22 cellular contexts compared by ENCODE assay signal in genomic region chr5:165334186-165334585, GRCh38.
A peak's percentile ranks its signal among the peaks of the same experiment; 100 is the strongest.
DNase-seq lines count a peak whose midpoint lies in the region; ATAC-seq, FAIRE-seq and TF ChIP-seq lines count a peak whose summit lies in the region.
"Had no signal": no experiment of that assay in that cellular context is flagged by ENCODE, and none has a peak within 500 bp of the region (broad histone marks: within the 10 kb centered on the region; RNA-seq: fewer than 3 reads in every experiment).

No MANE protein-coding gene starts in this region.

- no peak overlapping the region for H3K4me3 ChIP-seq in BLaER1 treated with 17β-estradiol and CSF1 and Interleukin-3, amounts not matched to agents 10 nM and 100 nM
- H3K4me3 ChIP-seq in astrocyte (ENCODE audit: insufficient read depth, low read depth, low read length) (no peak overlapping the region), keratinocyte (ENCODE audit: control insufficient read depth in 2 of 3, extremely low read depth in 1 of 3, insufficient read depth in 2 of 3, low read depth in 1 of 3, low read length in 3 of 3) (no peak overlapping the region), body of pancreas (no peak overlapping the region), OCI-LY7 (ENCODE audit: low read depth, low read length, poor library complexity, severe bottlenecking) (no peak overlapping the region)
- H3K4me3 ChIP-seq: colonic mucosa, upper lobe of right lung had no signal

- intact Hi-C loops in body of pancreas (cut with DNase I) = no loop called here
- intact Hi-C loops in OCI-LY7 (cut with micrococcal nuclease; ENCODE audit: unreplicated experiment) = no loop called here

- DNase-seq in MV-4-11 (lab: John Stamatoyannopoulos, UW) (peak; percentile 73), astrocyte (ENCODE audit: low read depth) (peak; percentile 80), keratinocyte (ENCODE audit: low read depth, low spot score) (no peak), body of pancreas (no peak), NCI-H526 treated with DMSO at 0.1 percent for 48 hours (lab: John Stamatoyannopoulos, UW) (no peak), OCI-LY7 (ENCODE audit: low spot score) (no peak)
- DNase-seq in activated effector memory CD4-positive, alpha-beta T cell treated with anti-CD3 and anti-CD28 coated beads, Interleukin-2, amount 50 U/mL, for 16 hours = no peak
- DNase-seq: activated CD4-positive, alpha-beta T cell treated with anti-CD3 and anti-CD28 coated beads, Interleukin-2, amount 10 ng/mL, durations not matched to agents 24 days and 14 days; colonic mucosa; hippocampal formation; kidney; NCI-H1436 treated with DMSO at 0.1 percent for 48 hours; NCI-H2171 treated with DMSO at 0.1 percent for 48 hours; NCI-H748 treated with DMSO at 0.1 percent for 48 hours; nephron progenitor cell; posterior cingulate gyrus; stimulated activated CD4-positive, alpha-beta T cell treated with anti-CD3 and anti-CD28 coated beads, Interleukin-4, amount 100 ng/mL, for 24 hours; upper lobe of right lung had no signal

- H3K4me1 Mint-ChIP-seq in astrocyte (ENCODE audit: low read depth, unreplicated experiment) = peaks cover 18% of the 10 kb centered on the region
- H3K4me1 Mint-ChIP-seq: activated CD4-positive, alpha-beta T cell treated with anti-CD3 and anti-CD28 coated beads, Interleukin-2, amount 10 ng/mL, durations not matched to agents 24 days and 14 days; mesothelial cell of epicardium; nephron progenitor cell had no signal

- no peaks in the 10 kb centered on the region for H3K9me3 Mint-ChIP-seq in astrocyte (ENCODE audit: unreplicated experiment)
- H3K9me3 Mint-ChIP-seq: activated CD4-positive, alpha-beta T cell treated with anti-CD3 and anti-CD28 coated beads, Interleukin-2, amount 10 ng/mL, durations not matched to agents 24 days and 14 days; nephron progenitor cell had no signal

- H3K4me2 ChIP-seq in BLaER1 treated with 17β-estradiol and CSF1 and Interleukin-3, amounts not matched to agents 10 nM and 100 nM = peak overlapping the region in 7 of 11 experiments; percentile 12 to 55 (median 51); a peak in 9 of 22 replicates
- H3K4me2 ChIP-seq in astrocyte (ENCODE audit: low read length) (peak overlapping the region; percentile 30), keratinocyte (ENCODE audit: control insufficient read depth, extremely low read depth, insufficient read depth, low read depth, low read length) (peak overlapping the region; percentile 55), OCI-LY7 (ENCODE audit: low read length) (no peak overlapping the region)

- no peaks in the 10 kb centered on the region for H4K20me1 ChIP-seq in BLaER1 treated with 17β-estradiol and CSF1 and Interleukin-3, amounts not matched to agents 10 nM and 100 nM
- H4K20me1 ChIP-seq in astrocyte (ENCODE audit: insufficient read depth, low read length) (no peaks in the 10 kb centered on the region), keratinocyte (ENCODE audit: control insufficient read depth, extremely low read depth, insufficient read depth, low read length) (no peaks in the 10 kb centered on the region), OCI-LY7 (ENCODE audit: insufficient read depth, low read length) (no peaks in the 10 kb centered on the region)

- 35 to 58% methylated on average over 2 of the region's 2 CpGs for WGBS in body of pancreas, 2 donors

- H3K36me3 Mint-ChIP-seq in astrocyte (ENCODE audit: low read depth, unreplicated experiment) = no peaks in the 10 kb centered on the region
- H3K36me3 Mint-ChIP-seq: mesothelial cell of epicardium had no signal

- dilution Hi-C loops in keratinocyte (cut with MboI; ENCODE audit: extremely low pct_ligation_motif_present, low sequenced_read_pairs) = no loop called here

- H3K9me1 ChIP-seq in keratinocyte (ENCODE audit: control insufficient read depth, extremely low read depth, insufficient read depth, low read length) = no peaks in the 10 kb centered on the region

- H3K79me2 ChIP-seq in astrocyte (ENCODE audit: insufficient read depth, low read length) (no peaks in the 10 kb centered on the region), keratinocyte (ENCODE audit: control insufficient read depth, insufficient read depth, low read length) (no peaks in the 10 kb centered on the region), OCI-LY7 (ENCODE audit: insufficient read depth, low read depth, low read length) (no peaks in the 10 kb centered on the region)

- H3K9me3 ChIP-seq in BLaER1 treated with 17β-estradiol and CSF1 and Interleukin-3, amounts not matched to agents 10 nM and 100 nM (replicated peaks in 1 of 11) = no peaks in the 10 kb centered on the region
- no peaks in the 10 kb centered on the region for H3K9me3 ChIP-seq in astrocyte (ENCODE audit: insufficient read depth, low read depth, low read length)
- no peaks in the 10 kb centered on the region for H3K9me3 ChIP-seq in keratinocyte (ENCODE audit: control insufficient read depth, low read depth, low read length)
- no peaks in the 10 kb centered on the region for H3K9me3 ChIP-seq in body of pancreas
- no peaks in the 10 kb centered on the region for H3K9me3 ChIP-seq in OCI-LY7 (ENCODE audit: low read length)
- H3K9me3 ChIP-seq: colonic mucosa, upper lobe of right lung had no signal

- H2AFZ ChIP-seq in astrocyte (ENCODE audit: low read depth, low read length) = no peak overlapping the region
- no peak overlapping the region for H2AFZ ChIP-seq in keratinocyte (ENCODE audit: control insufficient read depth, low read length)
- H2AFZ ChIP-seq in OCI-LY7 (ENCODE audit: low read length) = no peak overlapping the region

- peak overlapping the region in 5 of 11 experiments; percentile 6 to 39 (median 12); a peak in 5 of 22 replicates for H3K27ac ChIP-seq in BLaER1 treated with 17β-estradiol and CSF1 and Interleukin-3, amounts not matched to agents 10 nM and 100 nM
- peak overlapping the region; percentile 8 for H3K27ac ChIP-seq in astrocyte (ENCODE audit: low read depth, low read length)
- H3K27ac ChIP-seq in keratinocyte (ENCODE audit: control insufficient read depth, insufficient read depth, low read length) = peak overlapping the region; percentile 17
- no peak overlapping the region for H3K27ac ChIP-seq in body of pancreas
- H3K27ac ChIP-seq in OCI-LY7 (ENCODE audit: low read depth, low read length, poor library complexity, severe bottlenecking) = no peak overlapping the region
- H3K27ac ChIP-seq: colonic mucosa, upper lobe of right lung had no signal

- H3K36me3 ChIP-seq in BLaER1 treated with 17β-estradiol and CSF1 and Interleukin-3, amounts not matched to agents 10 nM and 100 nM = no peaks in the 10 kb centered on the region
- H3K36me3 ChIP-seq in astrocyte (ENCODE audit: insufficient read depth, low read length) (no peaks in the 10 kb centered on the region), keratinocyte (ENCODE audit: control insufficient read depth in 2 of 2, extremely low read depth in 1 of 2, insufficient read depth in 2 of 2, low read length in 2 of 2) (no peaks in the 10 kb centered on the region), body of pancreas (replicated peaks in 1 of 2; ENCODE audit: insufficient read depth in 1 of 2, low read depth in 2 of 2) (no peaks in the 10 kb centered on the region), OCI-LY7 (ENCODE audit: insufficient read depth, low read length) (no peaks in the 10 kb centered on the region)
- H3K36me3 ChIP-seq: colonic mucosa, upper lobe of right lung had no signal

- POLR2A ChIA-PET in OCI-LY7 (lab: Charles Lee) = interaction anchor here (0.7 kb wide), 1 partner anchor 29 kb away, joined by 3 read pairs; no protein-coding TSS in a partner anchor

- H3K27me3 ChIP-seq in BLaER1 treated with 17β-estradiol and CSF1 and Interleukin-3, amounts not matched to agents 10 nM and 100 nM = no peaks in the 10 kb centered on the region
- no peaks in the 10 kb centered on the region for H3K27me3 ChIP-seq in astrocyte (ENCODE audit: insufficient read depth, low read length)
- no peaks in the 10 kb centered on the region for H3K27me3 ChIP-seq in keratinocyte (ENCODE audit: control insufficient read depth, extremely low read depth, insufficient read depth, low read length)
- no peaks in the 10 kb centered on the region for H3K27me3 ChIP-seq in body of pancreas
- H3K27me3 ChIP-seq: colonic mucosa, upper lobe of right lung had no signal

- H3K27ac Mint-ChIP-seq in astrocyte (ENCODE audit: unreplicated experiment) = no peak overlapping the region
- H3K27ac Mint-ChIP-seq: activated CD4-positive, alpha-beta T cell treated with anti-CD3 and anti-CD28 coated beads, Interleukin-2, amount 10 ng/mL, durations not matched to agents 24 days and 14 days; mesothelial cell of epicardium; nephron progenitor cell had no signal

- TF ChIP-seq POLR2A in body of pancreas (IDR thresholded peaks at IDR 0.05) = no peak

- TF ChIP-seq CTCF in astrocyte (IDR thresholded peaks at IDR 0.05; ENCODE audit: insufficient read depth, low read depth, low read length) (no peak), keratinocyte (optimal IDR thresholded peaks at IDR 0.05 in 1 of 3, IDR thresholded peaks at IDR 0.05 in 1 of 3, conservative IDR thresholded peaks at IDR 0.05 in 1 of 3; ENCODE audit: extremely low read depth in 1 of 3, insufficient read depth in 2 of 3, low read length in 3 of 3) (no peak), body of pancreas (IDR thresholded peaks at IDR 0.05) (no peak), OCI-LY7 (conservative IDR thresholded peaks at IDR 0.05; ENCODE audit: low read length) (no peak)

- no peaks in the 10 kb centered on the region for H3K9me2 ChIP-seq in OCI-LY7 (ENCODE audit: insufficient read depth, low read length)

- CTCF ChIA-PET in OCI-LY7 (lab: Charles Lee; ENCODE audit: unreplicated experiment) = no interaction called here

- H3K27me3 Mint-ChIP-seq in astrocyte (ENCODE audit: low read depth, unreplicated experiment) = no peaks in the 10 kb centered on the region
- H3K27me3 Mint-ChIP-seq: activated CD4-positive, alpha-beta T cell treated with anti-CD3 and anti-CD28 coated beads, Interleukin-2, amount 10 ng/mL, durations not matched to agents 24 days and 14 days had no signal

- H3K4me1 ChIP-seq in BLaER1 treated with 17β-estradiol and CSF1 and Interleukin-3, amounts not matched to agents 10 nM and 100 nM = peaks cover 0 to 14% (median 10%) of the 10 kb centered on the region in 10 experiments; a peak in 12 of 20 replicates
- H3K4me1 ChIP-seq in astrocyte (ENCODE audit: insufficient read depth, low read length) (peaks cover 12% of the 10 kb centered on the region), keratinocyte (ENCODE audit: control insufficient read depth, extremely low read depth, insufficient read depth, low read length) (peaks cover 15% of the 10 kb centered on the region), body of pancreas (no peaks in the 10 kb centered on the region), OCI-LY7 (ENCODE audit: insufficient read depth, low read length, poor library complexity, severe bottlenecking) (no peaks in the 10 kb centered on the region)
- H3K4me1 ChIP-seq: colonic mucosa, upper lobe of right lung had no signal

- BruUV-seq in OCI-LY7 (replicated peaks; lab: Mats Ljungman, UMichigan) = no TSS peak

- no peak overlapping the region for H3K9ac ChIP-seq in BLaER1 treated with 17β-estradiol and CSF1 and Interleukin-3, amounts not matched to agents 10 nM and 100 nM
- H3K9ac ChIP-seq in astrocyte (ENCODE audit: low read length) = no peak overlapping the region
- no peak overlapping the region for H3K9ac ChIP-seq in keratinocyte (ENCODE audit: control insufficient read depth, extremely low read depth, insufficient read depth, low read length)

- no peak overlapping the region for H3K4me3 Mint-ChIP-seq in astrocyte (ENCODE audit: unreplicated experiment)
- H3K4me3 Mint-ChIP-seq: activated CD4-positive, alpha-beta T cell treated with anti-CD3 and anti-CD28 coated beads, Interleukin-2, amount 10 ng/mL, durations not matched to agents 24 days and 14 days; mesothelial cell of epicardium; nephron progenitor cell had no signal

- no peak for ATAC-seq in body of pancreas
- ATAC-seq: HCT116, upper lobe of right lung had no signal

- FAIRE-seq in astrocyte (lab: Jason Lieb, UNC) (no peak), keratinocyte (lab: Jason Lieb, UNC) (peak; percentile 83)
- FAIRE-seq: GM12892, kidney had no signal

Comparison
In these comparisons a context has a peak if more than half of its experiments do, and no peak if none do; other contexts are left out.
1. H3K27ac ChIP-seq: peak in astrocyte (single experiment) and keratinocyte (single experiment); none in body of pancreas (0 of 4) and OCI-LY7 (single experiment).
2. DNase-seq: peak in MV-4-11 (single experiment) and astrocyte (single experiment); none in keratinocyte (single experiment), body of pancreas (0 of 4), activated effector memory CD4-positive, alpha-beta T cell treated with anti-CD3 and anti-CD28 coated beads, Interleukin-2, amount 50 U/mL, for 16 hours (single experiment), NCI-H526 treated with DMSO at 0.1 percent for 48 hours (single experiment) and OCI-LY7 (single experiment).